Comparison of ENCODE assay signal across 8 cellular contexts in genomic region chr19:37654833-37655688, GRCh38. TPM values are rescaled to one million over a fixed set of nuclear protein-coding genes. Genes with fewer than 3 reads are reported as not detected.
DNase-seq lines count a peak whose midpoint lies in the region; ATAC-seq and TF ChIP-seq lines count a peak whose summit lies in the region.

TSS of gene ZFP30 (minus strand) at chr19:37655465. CDS start at chr19:37647822, 7,643 bp downstream.

- no peaks in the 10 kb centered on the region for H4K20me1 ChIP-seq in DOHH2 (ENCODE audit: control insufficient read depth, insufficient read depth, low read depth, low read length)

- peaks cover 51% of the 10 kb centered on the region for H3K79me2 ChIP-seq in DOHH2 (ENCODE audit: control insufficient read depth, low read length)

- H3K9me3 ChIP-seq in DOHH2 (ENCODE audit: control insufficient read depth, insufficient read depth, low read length) = no peaks in the 10 kb centered on the region
- H3K9me3 ChIP-seq in MG63 = peaks cover 30% of the 10 kb centered on the region
- H3K9me3 ChIP-seq in right atrium auricular region = peaks cover 0 to 2% of the 10 kb centered on the region in 2 donors
- no peaks in the 10 kb centered on the region for H3K9me3 ChIP-seq in psoas muscle
- H3K9me3 ChIP-seq in upper lobe of right lung = no peaks in the 10 kb centered on the region

- H3F3A ChIP-seq in DOHH2 (ENCODE audit: control insufficient read depth, insufficient read depth) = no peaks in the 10 kb centered on the region

- H3K36me3 ChIP-seq in DOHH2 (ENCODE audit: control insufficient read depth, low read length) (peaks cover 7% of the 10 kb centered on the region), MG63 (peaks cover 30% of the 10 kb centered on the region), right atrium auricular region (no peaks in the 10 kb centered on the region), psoas muscle (ENCODE audit: insufficient read depth in 1 of 2, low read depth in 1 of 2) (no peaks in the 10 kb centered on the region), upper lobe of right lung (no peaks in the 10 kb centered on the region)

- WGBS in psoas muscle, 3 donors = 0 to 1% (median 0%) methylated on average over 63 to 66 of the region's 66 CpGs

- intact Hi-C loops in psoas muscle (cut with DNase I) = loop anchor here (5.0 to 10.0 kb wide), 4 partner anchors 37 to 188 kb away; partner anchors contain the start of genes ZNF540 (in 2 of the 2), ZNF571 (in 2 of the 2), ZNF569 (in 1 of the 2) and ZNF570 (in 1 of the 2)
- intact Hi-C loops in upper lobe of right lung (cut with DNase I) = no loop called here

- DNase-seq in GOT3 (lab: John Stamatoyannopoulos, UW) (peak; percentile 75), MG63 (peak; percentile 96), SW480 (ENCODE audit: low spot score) (peak; percentile 93), amygdala (lab: John Stamatoyannopoulos, UW) (peak; percentile 50 to 97 (median 86)), right atrium auricular region (ENCODE audit: low spot score) (peak; percentile 85), psoas muscle (peak; percentile 88 to 95), upper lobe of right lung (peak; percentile 94)

- peak; percentile 91 to 96 (median 94) for ATAC-seq in psoas muscle
- ATAC-seq in upper lobe of right lung = peak; percentile 96

- H3K27me3 ChIP-seq in DOHH2 (ENCODE audit: control insufficient read depth, low read length) = no peaks in the 10 kb centered on the region
- no peaks in the 10 kb centered on the region for H3K27me3 ChIP-seq in MG63
- no peaks in the 10 kb centered on the region for H3K27me3 ChIP-seq in right atrium auricular region
- no peaks in the 10 kb centered on the region for H3K27me3 ChIP-seq in psoas muscle (ENCODE audit: insufficient read depth in 3 of 3, low read length in 2 of 3)
- no peaks in the 10 kb centered on the region for H3K27me3 ChIP-seq in upper lobe of right lung

- H3K4me3 ChIP-seq in DOHH2 (ENCODE audit: low read length) (peak within 1 kb of the TSS; percentile 93), MG63 (peak within 1 kb of the TSS; percentile 79), right atrium auricular region (peak within 1 kb of the TSS; percentile 79 to 80), psoas muscle (peak within 1 kb of the TSS; percentile 75), upper lobe of right lung (peak within 1 kb of the TSS; percentile 77)

- H3K27ac ChIP-seq in DOHH2 (ENCODE audit: low read depth, low read length) (peak within 1 kb of the TSS; percentile 61), right atrium auricular region (peak within 1 kb of the TSS; percentile 91 to 95), psoas muscle (peak within 1 kb of the TSS; percentile 90), upper lobe of right lung (peak within 1 kb of the TSS; percentile 83)

- H3K4me2 ChIP-seq in DOHH2 (ENCODE audit: low read length) = peak within 1 kb of the TSS; percentile 67

- TF ChIP-seq CTCF in DOHH2 (IDR thresholded peaks at IDR 0.05; ENCODE audit: low read depth, low read length, poor library complexity, severe bottlenecking) (peak; percentile 7), right atrium auricular region (IDR thresholded peaks at IDR 0.05) (no peak), psoas muscle (IDR thresholded peaks at IDR 0.05) (no peak), upper lobe of right lung (IDR thresholded peaks at IDR 0.05) (no peak)

- H3K4me1 ChIP-seq in DOHH2 (ENCODE audit: control insufficient read depth, low read length) = peaks cover 15% of the 10 kb centered on the region
- H3K4me1 ChIP-seq in right atrium auricular region = peaks cover 0 to 22% of the 10 kb centered on the region in 2 donors
- peaks cover 15% of the 10 kb centered on the region for H3K4me1 ChIP-seq in psoas muscle
- H3K4me1 ChIP-seq in upper lobe of right lung = peaks cover 20% of the 10 kb centered on the region

- no peaks in the 10 kb centered on the region for H3K9me2 ChIP-seq in DOHH2 (replicated peaks; ENCODE audit: control insufficient read depth, low read length)

RNA-seq across cellular contexts. Expression of gene ZFP30, which starts in this region (rescaled TPM):
- total RNA-seq in MG63 (2014; rRNA removed; shearing (Covaris generic); ENCODE audit: low replicate concordance) = 27.0 and 30.2 TPM in 2 replicates
- total RNA-seq in right atrium auricular region (1 to 10 TPM; 3.5 to 5.0 TPM), psoas muscle (1 to 10 TPM; 3.2 to 6.8 (median 5.1) TPM), upper lobe of right lung (10.4 TPM)
- polyA plus RNA-seq in psoas muscle = 1 to 10 TPM; 1.0 to 5.6 (median 1.6) TPM

Comparison
In these comparisons a context has a peak if more than half of its experiments do, and no peak if none do; other contexts are left out.
1. Peak in every context shown above with its lines: DNase-seq, ATAC-seq, H3K4me3 ChIP-seq and H3K27ac ChIP-seq.